18 cellular contexts compared by ENCODE assay signal in genomic region chr19:10235003-10235402, GRCh38. TPM values are rescaled to one million over a fixed set of nuclear protein-coding genes. Genes with fewer than 3 reads are reported as not detected.
DNase-seq lines count a peak whose midpoint lies in the region; ATAC-seq and TF ChIP-seq lines count a peak whose summit lies in the region.
"Had no signal": no experiment of that assay in that cellular context is flagged by ENCODE, and none has a peak within 500 bp of the region (broad histone marks: within the 10 kb centered on the region; RNA-seq: fewer than 3 reads in every experiment).

No MANE protein-coding gene starts in this region.

- no peaks in the 10 kb centered on the region for H3K36me3 ChIP-seq in BLaER1 treated with 17β-estradiol and CSF1 and Interleukin-3, amounts not matched to agents 10 nM and 100 nM
- no peaks in the 10 kb centered on the region for H3K36me3 ChIP-seq in CD8-positive, alpha-beta T cell (ENCODE audit: insufficient read depth, low read length)
- H3K36me3 ChIP-seq in lower lobe of right lung = no peaks in the 10 kb centered on the region
- H3K36me3 ChIP-seq: BE2C, HAP-1, Peyer's patch, thyroid gland had no signal

- peak overlapping the region in 8 of 11 experiments; percentile 85 to 91 (median 90); a peak in 17 of 22 replicates for H3K27ac ChIP-seq in BLaER1 treated with 17β-estradiol and CSF1 and Interleukin-3, amounts not matched to agents 10 nM and 100 nM
- no peak overlapping the region for H3K27ac ChIP-seq in CD8-positive, alpha-beta T cell (ENCODE audit: low read depth, low read length)
- H3K27ac ChIP-seq in lower lobe of right lung (peak overlapping the region; percentile 84), coronary artery (no peak overlapping the region)
- H3K27ac ChIP-seq: KMS-11, SK-N-MC had no signal

- no peak for DNase-seq in CD8-positive, alpha-beta T cell
- no peak for DNase-seq in activated CD4-positive, alpha-beta memory T cell treated with anti-CD3 and anti-CD28 coated beads, Interleukin-2, amount 10 ng/mL, durations not matched to agents 7 days and 5 days
- DNase-seq in lower lobe of right lung = no peak
- DNase-seq in coronary artery (ENCODE audit: low spot score) = no peak
- no peak for DNase-seq in stimulated activated CD4-positive, alpha-beta T cell treated with anti-CD3 and anti-CD28 coated beads, Interleukin-4, amount 100 ng/mL, for 1 hour
- DNase-seq: activated CD4-positive, alpha-beta T cell treated with anti-CD3 and anti-CD28 coated beads, Interleukin-2, amount 50 U/mL, for 4 hours; BE2C; NCI-H1105; NCI-H2171; NCI-H748 treated with DMSO at 0.1 percent for 48 hours; Peyer's patch; thyroid gland had no signal

- peak overlapping the region; percentile 100 for H3K27ac Mint-ChIP-seq in CD8-positive, alpha-beta T cell
- H3K27ac Mint-ChIP-seq in activated CD4-positive, alpha-beta memory T cell treated with anti-CD3 and anti-CD28 coated beads, Interleukin-2, amount 10 ng/mL, durations not matched to agents 7 days and 5 days = peak overlapping the region; percentile 65

- H3K4me2 ChIP-seq in BLaER1 treated with 17β-estradiol and CSF1 and Interleukin-3, amounts not matched to agents 10 nM and 100 nM = peak overlapping the region in 10 of 11 experiments; percentile 80 to 97 (median 88); a peak in 17 of 22 replicates
- H3K4me2 ChIP-seq: KMS-11 had no signal

- peaks cover 48 to 91% (median 85%) of the 10 kb centered on the region in 10 experiments for H3K4me1 ChIP-seq in BLaER1 treated with 17β-estradiol and CSF1 and Interleukin-3, amounts not matched to agents 10 nM and 100 nM
- peaks cover 21% of the 10 kb centered on the region for H3K4me1 ChIP-seq in CD8-positive, alpha-beta T cell (ENCODE audit: insufficient read depth, low read length)
- H3K4me1 ChIP-seq in lower lobe of right lung = peaks cover 47% of the 10 kb centered on the region
- H3K4me1 ChIP-seq: HAP-1 had no signal

- peaks cover 24% of the 10 kb centered on the region for H3K4me1 Mint-ChIP-seq in CD8-positive, alpha-beta T cell (ENCODE audit: low read depth)
- peaks cover 31% of the 10 kb centered on the region for H3K4me1 Mint-ChIP-seq in activated CD4-positive, alpha-beta memory T cell treated with anti-CD3 and anti-CD28 coated beads, Interleukin-2, amount 10 ng/mL, durations not matched to agents 7 days and 5 days

- CTCF ChIA-PET in CD8-positive, alpha-beta T cell (lab: Charles Lee) = interaction anchor here (1.4 to 4.4 kb wide), 2 partner anchors 14 to 16 kb away, joined by 4 to 34 read pairs; no protein-coding TSS in a partner anchor
- CTCF ChIA-PET in activated CD4-positive, alpha-beta memory T cell treated with anti-CD3 and anti-CD28 coated beads, Interleukin-2, amount 10 ng/mL, durations not matched to agents 7 days and 5 days (lab: Charles Lee) = interaction anchor here (1.2 to 2.2 kb wide), 3 partner anchors 15 to 61 kb away, joined by 4 to 28 read pairs (median 9); no protein-coding TSS in a partner anchor

- no peak overlapping the region for H3K4me3 ChIP-seq in BLaER1 treated with 17β-estradiol and CSF1 and Interleukin-3, amounts not matched to agents 10 nM and 100 nM
- no peak overlapping the region for H3K4me3 ChIP-seq in CD8-positive, alpha-beta T cell (ENCODE audit: low read depth, low read length)
- no peak overlapping the region for H3K4me3 ChIP-seq in lower lobe of right lung
- no peak overlapping the region for H3K4me3 ChIP-seq in coronary artery
- H3K4me3 ChIP-seq: HAP-1, SK-N-MC, thyroid gland had no signal

- POLR2A ChIA-PET in CD8-positive, alpha-beta T cell (lab: Charles Lee) = no interaction called here
- POLR2A ChIA-PET in activated CD4-positive, alpha-beta memory T cell treated with anti-CD3 and anti-CD28 coated beads, Interleukin-2, amount 10 ng/mL, durations not matched to agents 7 days and 5 days (lab: Charles Lee) = interaction anchor here (2.4 kb wide), 1 partner anchor 40 kb away, joined by 21 read pairs; the partner anchor contains the start of gene DNMT1

- intact Hi-C loops in CD8-positive, alpha-beta T cell (cut with DNase I, micrococcal nuclease) = loop anchor here in 1 of 2 experiments (5.0 kb wide), 1 partner anchor 148 kb away; the partner anchor contains the start of gene SHFL
- intact Hi-C loops in lower lobe of right lung (cut with DNase I) = no loop called here

- no peaks in the 10 kb centered on the region for H3K9me3 ChIP-seq in BLaER1 treated with 17β-estradiol and CSF1 and Interleukin-3, amounts not matched to agents 10 nM and 100 nM (replicated peaks in 1 of 11)
- H3K9me3 ChIP-seq in CD8-positive, alpha-beta T cell (ENCODE audit: low read length) = no peaks in the 10 kb centered on the region
- no peaks in the 10 kb centered on the region for H3K9me3 ChIP-seq in lower lobe of right lung
- H3K9me3 ChIP-seq: BE2C, HAP-1, Peyer's patch, thyroid gland had no signal

- H3K27me3 Mint-ChIP-seq in CD8-positive, alpha-beta T cell (ENCODE audit: low read depth) = no peaks in the 10 kb centered on the region
- no peaks in the 10 kb centered on the region for H3K27me3 Mint-ChIP-seq in activated CD4-positive, alpha-beta memory T cell treated with anti-CD3 and anti-CD28 coated beads, Interleukin-2, amount 10 ng/mL, durations not matched to agents 7 days and 5 days

- no peak for TF ChIP-seq CTCF in CD8-positive, alpha-beta T cell (IDR thresholded peaks at IDR 0.05)
- no peak for TF ChIP-seq CTCF in lower lobe of right lung (IDR thresholded peaks at IDR 0.05)
- TF ChIP-seq CTCF in coronary artery (IDR thresholded peaks at IDR 0.05) = no peak

- H4K20me1 ChIP-seq in BLaER1 treated with 17β-estradiol and CSF1 and Interleukin-3, amounts not matched to agents 10 nM and 100 nM = peaks cover 0 to 2% (median 0%) of the 10 kb centered on the region in 11 experiments; a peak in 2 of 22 replicates

- peak overlapping the region; percentile 35 for H3K4me3 Mint-ChIP-seq in CD8-positive, alpha-beta T cell
- H3K4me3 Mint-ChIP-seq in activated CD4-positive, alpha-beta memory T cell treated with anti-CD3 and anti-CD28 coated beads, Interleukin-2, amount 10 ng/mL, durations not matched to agents 7 days and 5 days = no peak overlapping the region

- peak overlapping the region in 5 of 11 experiments; percentile 11 to 80 (median 76); a peak in 7 of 22 replicates for H3K9ac ChIP-seq in BLaER1 treated with 17β-estradiol and CSF1 and Interleukin-3, amounts not matched to agents 10 nM and 100 nM
- H3K9ac ChIP-seq: KMS-11, parathyroid adenoma had no signal

- H3K27me3 ChIP-seq in BLaER1 treated with 17β-estradiol and CSF1 and Interleukin-3, amounts not matched to agents 10 nM and 100 nM = no peaks in the 10 kb centered on the region
- no peaks in the 10 kb centered on the region for H3K27me3 ChIP-seq in CD8-positive, alpha-beta T cell (ENCODE audit: insufficient read depth, low read length)
- H3K27me3 ChIP-seq in lower lobe of right lung (ENCODE audit: low read depth) = no peaks in the 10 kb centered on the region
- H3K27me3 ChIP-seq: BE2C, Peyer's patch, thyroid gland had no signal

- no peak for ATAC-seq in CD8-positive, alpha-beta T cell
- ATAC-seq in lower lobe of right lung = no peak
- no peak for ATAC-seq in GM21515 (IDR thresholded peaks at IDR 0.05; ENCODE audit: unreplicated experiment)

- no peaks in the 10 kb centered on the region for H3K36me3 Mint-ChIP-seq in CD8-positive, alpha-beta T cell
- no peaks in the 10 kb centered on the region for H3K36me3 Mint-ChIP-seq in activated CD4-positive, alpha-beta memory T cell treated with anti-CD3 and anti-CD28 coated beads, Interleukin-2, amount 10 ng/mL, durations not matched to agents 7 days and 5 days (ENCODE audit: low read depth)

- no peaks in the 10 kb centered on the region for H3K9me3 Mint-ChIP-seq in CD8-positive, alpha-beta T cell
- H3K9me3 Mint-ChIP-seq in activated CD4-positive, alpha-beta memory T cell treated with anti-CD3 and anti-CD28 coated beads, Interleukin-2, amount 10 ng/mL, durations not matched to agents 7 days and 5 days = no peaks in the 10 kb centered on the region

RNA-seq across cellular contexts. Expression of gene S1PR2, which starts 3.9 kb away (rescaled TPM):
- total RNA-seq in CD8-positive, alpha-beta T cell = 10 to 100 TPM; 13.3 to 14.8 TPM
- total RNA-seq in activated CD4-positive, alpha-beta memory T cell treated with anti-CD3 and anti-CD28 coated beads, Interleukin-2, amount 10 ng/mL, durations not matched to agents 7 days and 5 days = 10 to 100 TPM in 1 of 2 experiments, 1 to 10 TPM in 1; 9.5 to 10.6 TPM
- total RNA-seq in lower lobe of right lung = 15.4 TPM

RNA-seq across cellular contexts. Expression of gene MRPL4, which starts 17.0 kb away (rescaled TPM):
- total RNA-seq in CD8-positive, alpha-beta T cell = 10 to 100 TPM; 39.5 to 46.0 TPM
- total RNA-seq in activated CD4-positive, alpha-beta memory T cell treated with anti-CD3 and anti-CD28 coated beads, Interleukin-2, amount 10 ng/mL, durations not matched to agents 7 days and 5 days = 10 to 100 TPM; 55.4 to 58.6 TPM
- 40.3 TPM for total RNA-seq in lower lobe of right lung

RNA-seq across cellular contexts. Expression of gene ICAM1, which starts 35.9 kb away (rescaled TPM):
- total RNA-seq in CD8-positive, alpha-beta T cell = 10 to 100 TPM; 15.0 to 17.1 TPM
- total RNA-seq in activated CD4-positive, alpha-beta memory T cell treated with anti-CD3 and anti-CD28 coated beads, Interleukin-2, amount 10 ng/mL, durations not matched to agents 7 days and 5 days = 10 to 100 TPM; 23.8 to 24.3 TPM
- total RNA-seq in lower lobe of right lung = 95.9 TPM

RNA-seq across cellular contexts. Expression of gene DNMT1, which starts 40.2 kb away (rescaled TPM):
- 100 to 1,000 TPM; 135 to 154 TPM for total RNA-seq in CD8-positive, alpha-beta T cell
- total RNA-seq in activated CD4-positive, alpha-beta memory T cell treated with anti-CD3 and anti-CD28 coated beads, Interleukin-2, amount 10 ng/mL, durations not matched to agents 7 days and 5 days = 100 to 1,000 TPM; 314 to 331 TPM
- total RNA-seq in lower lobe of right lung = 65.5 TPM

RNA-seq across cellular contexts. Expression of gene ICAM4, which starts 51.8 kb away (rescaled TPM):
- total RNA-seq in CD8-positive, alpha-beta T cell = under 1 TPM in 1 of 2 experiments, not detected in 1; 0.28 TPM
- total RNA-seq in activated CD4-positive, alpha-beta memory T cell treated with anti-CD3 and anti-CD28 coated beads, Interleukin-2, amount 10 ng/mL, durations not matched to agents 7 days and 5 days = 1 to 10 TPM; 1.5 to 2.0 TPM
- total RNA-seq in lower lobe of right lung = 10.0 TPM
- total RNA-seq: Peyer's patch had no signal

Comparison
In these comparisons a context has a peak if more than half of its experiments do, and no peak if none do; other contexts are left out.
1. H3K27ac ChIP-seq: peak in BLaER1 treated with 17β-estradiol and CSF1 and Interleukin-3, amounts not matched to agents 10 nM and 100 nM (8 of 11) and lower lobe of right lung (single experiment); none in CD8-positive, alpha-beta T cell (single experiment) and coronary artery (0 of 2).